In genomic region chr1:166844791-166845190, GRCh38 we compare ENCODE assay signal across 1 cellular context.
TF ChIP-seq lines count a peak whose summit lies in the region.

No MANE protein-coding gene starts in this region.

TF ChIP-seq in IMR-90, 13 proteins besides CTCF, POLR2A, EP300 and RAD21:
- TF ChIP-seq RCOR1 (IDR thresholded peaks at IDR 0.05; ENCODE audit: insufficient replicate concordance, low read length) (no peak), NFE2L2 (IDR thresholded peaks at IDR 0.05; ENCODE audit: low read depth, low read length) (no peak), CEBPB (IDR thresholded peaks at IDR 0.05; ENCODE audit: low read depth, low read length) (no peak), RFX5 (IDR thresholded peaks at IDR 0.05; ENCODE audit: low read depth, low read length) (no peak)
